8 cellular contexts compared by ENCODE assay signal in the genomic region with DNA sequence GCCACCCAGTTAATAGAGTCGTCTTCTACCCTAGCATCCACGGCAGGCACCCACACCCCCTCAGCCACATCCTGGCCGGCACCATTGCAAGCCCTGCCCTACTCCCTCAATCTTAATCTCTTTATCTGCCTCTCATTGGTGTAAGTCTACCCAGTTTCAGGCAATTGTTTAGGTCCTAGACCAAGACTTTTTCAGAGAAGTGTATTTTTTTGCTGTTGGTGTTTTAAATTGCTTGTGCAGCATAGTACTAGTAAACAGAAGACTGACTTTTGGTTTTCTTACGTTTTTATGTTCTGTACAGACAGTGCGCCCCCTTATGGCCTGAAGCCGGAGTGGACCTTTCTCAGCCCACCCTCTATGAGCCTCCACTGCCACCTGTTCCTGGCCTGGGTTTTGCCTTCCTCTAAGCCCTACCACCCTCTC. TPM values are rescaled to one million over a fixed set of nuclear protein-coding genes. Genes with fewer than 3 reads are reported as not detected.
DNase-seq lines count a peak whose midpoint lies in the region; ATAC-seq, FAIRE-seq and TF ChIP-seq lines count a peak whose summit lies in the region.

No MANE protein-coding gene starts in this region.

- TF ChIP-seq EP300 in A549 (IDR thresholded peaks at IDR 0.05): no peak

- H3K4me1 ChIP-seq in A549 (no peaks in the 10 kb centered on the region), heart right ventricle (peaks cover 0 to 28% (median 0%) of the 10 kb centered on the region in 9 donors)

- peak in 1 of 2 experiments; percentile 17; a peak in 1 of 5 replicates for TF ChIP-seq RAD21 in A549 (conservative IDR thresholded peaks at IDR 0.05 in 1 of 2, IDR thresholded peaks at IDR 0.05 in 1 of 2)

- no peak for TF ChIP-seq POLR2A in A549 (IDR thresholded peaks at IDR 0.05; ENCODE audit: low read length)

- WGBS in A549 (ENCODE audit: missing lambda C conversion rate): 28% methylated on average over 6 of the region's 6 CpGs
- 28 to 34% methylated on average over 6 of the region's 6 CpGs for WGBS in heart right ventricle, 2 donors

- intact Hi-C loops in heart right ventricle (cut with DNase I): no loop called here

- POLR2A ChIA-PET in A549 (lab: Yijun Ruan, JAX): no interaction called here

- ATAC-seq in A549: peak; percentile 50 to 78; a peak in 4 of 6 replicates
- peak; percentile 52 for ATAC-seq in GM18868 (IDR thresholded peaks at IDR 0.05; ENCODE audit: unreplicated experiment)
- ATAC-seq in HG03045 (IDR thresholded peaks at IDR 0.05; ENCODE audit: unreplicated experiment): peak; percentile 43
- peak in 5 of 8 donors; percentile 46 to 61 (median 50) for ATAC-seq in heart right ventricle

- peaks cover 0 to 11% (median 0%) of the 10 kb centered on the region in 7 donors for H3K27me3 ChIP-seq in heart right ventricle

- peak; percentile 10 to 22 for DNase-seq in A549 (ENCODE audit: low read depth in 1 of 2, low spot score in 1 of 2)
- peak; percentile 34 for DNase-seq in OCI-M2 (lab: John Stamatoyannopoulos, UW; ENCODE audit: unreplicated experiment)
- DNase-seq in activated T-helper 1 cell treated with Interleukin-2 at 50 U/mL for 16 hours (ENCODE audit: low read depth): peak; percentile 49
- peak; percentile 20 to 23 for DNase-seq in heart right ventricle
- DNase-seq in stimulated activated CD4-positive, alpha-beta T cell treated with anti-CD3 and anti-CD28 coated beads, TNF-alpha, amount 100 ng/mL, for 1 hour (ENCODE audit: low read depth in 3 of 3, low spot score in 1 of 3): peak; percentile 38 to 59 (median 52)
- no peak for DNase-seq in mesenteric fat pad (ENCODE audit: low spot score)

- H3K4me3 ChIP-seq in A549 (no peak overlapping the region), heart right ventricle (peak overlapping the region in 1 of 10 donors; percentile 61)

- TF ChIP-seq CTCF in A549 (IDR thresholded peaks at IDR 0.05) (no peak), heart right ventricle (IDR thresholded peaks at IDR 0.05) (peak in 5 of 9 donors; percentile 20 to 65 (median 24))

- no peaks in the 10 kb centered on the region for H3K36me3 ChIP-seq in heart right ventricle

- H3K9me3 ChIP-seq in A549 (no peaks in the 10 kb centered on the region), heart right ventricle (no peaks in the 10 kb centered on the region)

- no peak overlapping the region for H3K4me2 ChIP-seq in A549

- FAIRE-seq in A549 (lab: Jason Lieb, UNC): no peak

- CTCF ChIA-PET in A549 (lab: Yijun Ruan, JAX): no interaction called here

- H3K27ac ChIP-seq in A549 (no peak overlapping the region), heart right ventricle (peak overlapping the region in 1 of 10 donors; percentile 88)

TF ChIP-seq in A549, 52 proteins besides CTCF, POLR2A, EP300 and RAD21:
- TF ChIP-seq ZSCAN20 (CRISPR knock-in tag; IDR thresholded peaks at IDR 0.05) (no peak), MAZ (IDR thresholded peaks at IDR 0.05; ENCODE audit: borderline replicate concordance, low read depth, low read length) (no peak), FOSL2 (IDR thresholded peaks at IDR 0.05) (no peak), FOSL2 (CRISPR knock-in tag; IDR thresholded peaks at IDR 0.05) (no peak), ZNF302 (CRISPR knock-in tag; IDR thresholded peaks at IDR 0.05) (no peak), NR3C1 (IDR thresholded peaks at IDR 0.05) (no peak), CHD4 (IDR thresholded peaks at IDR 0.05; ENCODE audit: borderline replicate concordance) (no peak), ZC3H11A (IDR thresholded peaks at IDR 0.05) (no peak), HOXA7 (CRISPR knock-in tag; IDR thresholded peaks at IDR 0.05) (no peak), PHF8 (IDR thresholded peaks at IDR 0.05; ENCODE audit: borderline replicate concordance, low read depth) (no peak), EHF (CRISPR knock-in tag; IDR thresholded peaks at IDR 0.05) (no peak), ESRRA (IDR thresholded peaks at IDR 0.05; ENCODE audit: borderline replicate concordance, low read length) (no peak), NPAS2 (CRISPR knock-in tag; IDR thresholded peaks at IDR 0.05; ENCODE audit: borderline replicate concordance) (no peak), RARB (CRISPR knock-in tag; IDR thresholded peaks at IDR 0.05) (no peak), CHD2 (IDR thresholded peaks at IDR 0.05; ENCODE audit: low read length, partially characterized antibody) (no peak)
- TF ChIP-seq, protein P1, sequence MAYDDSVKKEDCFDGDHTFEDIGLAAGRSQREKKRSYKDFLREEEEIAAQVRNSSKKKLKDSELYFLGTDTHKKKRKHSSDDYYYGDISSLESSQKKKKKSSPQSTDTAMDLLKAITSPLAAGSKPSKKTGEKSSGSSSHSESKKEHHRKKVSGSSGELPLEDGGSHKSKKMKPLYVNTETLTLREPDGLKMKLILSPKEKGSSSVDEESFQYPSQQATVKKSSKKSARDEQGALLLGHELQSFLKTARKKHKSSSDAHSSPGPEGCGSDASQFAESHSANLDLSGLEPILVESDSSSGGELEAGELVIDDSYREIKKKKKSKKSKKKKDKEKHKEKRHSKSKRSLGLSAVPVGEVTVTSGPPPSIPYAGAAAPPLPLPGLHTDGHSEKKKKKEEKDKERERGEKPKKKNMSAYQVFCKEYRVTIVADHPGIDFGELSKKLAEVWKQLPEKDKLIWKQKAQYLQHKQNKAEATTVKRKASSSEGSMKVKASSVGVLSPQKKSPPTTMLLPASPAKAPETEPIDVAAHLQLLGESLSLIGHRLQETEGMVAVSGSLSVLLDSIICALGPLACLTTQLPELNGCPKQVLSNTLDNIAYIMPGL (CRISPR knock-in tag; IDR thresholded peaks at IDR 0.05; ENCODE audit: borderline replicate concordance): no peak
TF ChIP-seq in A549: peak in this region for 0.

RNA-seq across cellular contexts. Expression of a gene that starts 2.3 kb away (rescaled TPM):
- polyA plus RNA-seq in A549 (2011; rRNA removed) (0.19 and 0.34 TPM in 2 replicates), A549 (2017; fragmentation: RNase III; extraction: RNeasy Plus Mini Kit Qiagen cat#74134 plus additional on column Dnase treatment) (0.07 to 0.09 TPM in 2 of 3 replicates, not detected in the other), heart right ventricle (1 to 10 TPM; 3.2 to 6.7 TPM)
- polyA plus RNA-seq in A549 (2012; cell fraction: cytosol; rRNA removed): 0.04 and 0.08 TPM in 2 replicates
- 0.02 and 0.05 TPM in 2 replicates for polyA plus RNA-seq in A549 (2012; cell fraction: nucleus; rRNA removed)
- 0.08 and 0.10 TPM in 2 replicates for polyA minus RNA-seq in A549 (2011; rRNA and poly(A)+ RNA removed)
- total RNA-seq in heart right ventricle (100 to 1,000 TPM in 1 of 10 donors, 10 to 100 TPM in 4, 1 to 10 TPM in 5; 5.5 to 127 (median 10.8) TPM), mesenteric fat pad (195 TPM)

RNA-seq across cellular contexts. Expression of a gene that starts 27.4 kb away (rescaled TPM):
- polyA plus RNA-seq in A549 (2011; rRNA removed): 0.19 and 0.26 TPM in 2 replicates
- 0.03 and 0.09 TPM in 2 replicates for polyA plus RNA-seq in A549 (2012; cell fraction: cytosol; rRNA removed)
- polyA plus RNA-seq in A549 (2012; cell fraction: nucleus; rRNA removed): 0.02 and 0.07 TPM in 2 replicates
- 0.04 to 0.06 TPM in 2 of 3 replicates, not detected in the other for polyA plus RNA-seq in A549 (2017; fragmentation: RNase III; extraction: RNeasy Plus Mini Kit Qiagen cat#74134 plus additional on column Dnase treatment)
- polyA minus RNA-seq in A549 (2011; rRNA and poly(A)+ RNA removed): 0.17 TPM in 1 of 2 replicates, not detected in the other
- under 1 TPM in 1 of 10 donors, not detected in 9; 0.12 TPM for total RNA-seq in heart right ventricle
- polyA plus RNA-seq in heart right ventricle: under 1 TPM in 1 of 2 donors, not detected in 1; 0.15 TPM
- total RNA-seq in mesenteric fat pad: 0.19 TPM
